In the genomic region with DNA sequence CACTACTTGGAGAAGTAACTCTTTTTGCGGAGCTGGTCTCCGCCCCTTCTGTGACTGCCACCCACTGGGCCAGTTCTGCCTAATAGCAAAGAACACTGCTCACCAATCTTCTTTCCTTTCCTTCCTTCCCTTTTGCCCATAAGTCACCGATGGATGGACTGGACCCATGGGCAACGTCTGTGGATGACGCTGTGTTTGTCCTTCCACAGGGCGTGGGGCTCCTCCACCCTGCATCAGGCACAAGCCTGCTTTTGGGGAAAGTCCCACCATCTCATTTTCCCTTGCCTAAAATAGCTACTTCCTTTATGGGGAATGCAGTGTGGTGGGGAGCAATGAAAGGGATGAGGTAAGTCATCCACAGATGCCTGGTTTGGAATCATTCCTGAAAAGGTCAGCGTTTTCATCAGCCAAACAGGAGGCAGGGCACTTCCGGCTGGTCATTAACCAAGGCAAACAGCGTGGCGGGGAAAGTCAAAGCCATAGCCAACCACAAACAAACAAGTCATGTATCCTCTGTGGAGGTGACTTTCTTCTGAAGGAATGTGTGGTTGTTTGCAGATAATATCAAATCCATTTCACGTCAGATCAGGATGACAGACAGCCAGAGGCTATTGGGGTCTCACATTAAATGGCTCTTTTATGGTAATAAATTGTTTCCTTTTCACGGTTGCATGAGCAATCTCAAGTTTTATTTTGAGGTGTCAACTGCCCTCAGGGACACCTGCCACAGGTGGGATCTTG, we compare ENCODE assay signal across 9 cellular contexts. TPM values are rescaled to one million over a fixed set of nuclear protein-coding genes. Genes with fewer than 3 reads are reported as not detected.
DNase-seq lines count a peak whose midpoint lies in the region; ATAC-seq and TF ChIP-seq lines count a peak whose summit lies in the region.
"Had no signal": no experiment of that assay in that cellular context is flagged by ENCODE, and none has a peak within 500 bp of the region (broad histone marks: within the 10 kb centered on the region; RNA-seq: fewer than 3 reads in every experiment).

No MANE protein-coding gene starts in this region.

- H3K4me3 ChIP-seq in astrocyte of the spinal cord (ENCODE audit: low read depth, low read length) (no peak overlapping the region), liver (ENCODE audit: low read depth in 1 of 3, low read length in 3 of 3) (no peak overlapping the region)

- TF ChIP-seq RAD21 in liver (IDR thresholded peaks at IDR 0.05), result peak; percentile 45 to 55

- ATAC-seq in GM21526 (IDR thresholded peaks at IDR 0.05; ENCODE audit: low FRiP score, unreplicated experiment) (no peak), GM18519 (IDR thresholded peaks at IDR 0.05; ENCODE audit: low FRiP score, unreplicated experiment) (no peak)

- peak overlapping the region; percentile 84 to 95 for H3K27ac ChIP-seq in liver (ENCODE audit: low read depth in 1 of 2, low read length in 2 of 2)

- 34% methylated on average over 12 of the region's 12 CpGs for WGBS in liver

- in situ Hi-C loops in astrocyte of the spinal cord (cut with HindIII; ENCODE audit: low sequenced_read_pairs), result no loop called here

- peaks cover 10 to 34% (median 19%) of the 10 kb centered on the region in 4 donors for H3K4me1 ChIP-seq in liver (ENCODE audit: control insufficient read depth in 4 of 4, insufficient read depth in 4 of 4, low read length in 3 of 4)

- DNase-seq in A172 (ENCODE audit: low spot score) (peak; percentile 96), HS-5 (ENCODE audit: low read depth) (peak; percentile 93), astrocyte of the spinal cord (ENCODE audit: low read depth, low spot score) (peak; percentile 93), NCI-H2081 (lab: John Stamatoyannopoulos, UW) (no peak), NCI-H345 treated with DMSO at 0.1 percent for 48 hours (lab: John Stamatoyannopoulos, UW; ENCODE audit: unreplicated experiment) (no peak)
- DNase-seq: activated CD4-positive, CD25-positive, alpha-beta regulatory T cell treated with anti-CD3 and anti-CD28 coated beads, Interleukin-2, amount 50 U/mL, for 72 hours had no signal

- peak; percentile 9 for TF ChIP-seq CTCF in astrocyte of the spinal cord (IDR thresholded peaks at IDR 0.05; ENCODE audit: low read depth, low read length)
- no peak for TF ChIP-seq CTCF in liver (IDR thresholded peaks at IDR 0.05; ENCODE audit: low read depth, low read length, missing input control)

- no peaks in the 10 kb centered on the region for H3K9me3 ChIP-seq in liver (ENCODE audit: control insufficient read depth in 4 of 4, low read length in 3 of 4)

- H3K36me3 ChIP-seq in liver (ENCODE audit: control insufficient read depth in 4 of 4, insufficient read depth in 3 of 4, low read depth in 1 of 4, low read length in 3 of 4), result no peaks in the 10 kb centered on the region

- no peaks in the 10 kb centered on the region for H3K27me3 ChIP-seq in liver (ENCODE audit: control insufficient read depth in 4 of 4, insufficient read depth in 4 of 4, low read length in 3 of 4)

- H3K9ac ChIP-seq in liver (ENCODE audit: low read depth in 1 of 2, low read length in 2 of 2), result peak overlapping the region in 1 of 2 donors; percentile 77

TF ChIP-seq in liver, 16 proteins besides CTCF, POLR2A, EP300 and RAD21:
- TF ChIP-seq JUND (IDR thresholded peaks at IDR 0.05) (peak; percentile 88 to 92), SP1 (IDR thresholded peaks at IDR 0.05) (peak; percentile 87), GABPA (IDR thresholded peaks at IDR 0.05 in 1 of 2, conservative IDR thresholded peaks at IDR 0.05 in 1 of 2) (peak; percentile 59 to 86), ZBTB33 (IDR thresholded peaks at IDR 0.05) (peak; percentile 75), RXRA (IDR thresholded peaks at IDR 0.05) (peak; percentile 82 to 92), NR2F2 (IDR thresholded peaks at IDR 0.05) (peak; percentile 56), ATF3 (IDR thresholded peaks at IDR 0.05) (peak; percentile 79), FOXA2 (IDR thresholded peaks at IDR 0.05) (peak; percentile 81), REST (IDR thresholded peaks at IDR 0.05) (peak; percentile 73), HNF4G (IDR thresholded peaks at IDR 0.05) (peak; percentile 44), HNF4A (conservative IDR thresholded peaks at IDR 0.05) (peak; percentile 67 to 78), EGR1 (IDR thresholded peaks at IDR 0.05; ENCODE audit: low read depth in 2 of 2) (peak in 1 of 2 donors; percentile 41), FOXA1 (IDR thresholded peaks at IDR 0.05) (peak; percentile 38), YY1 (IDR thresholded peaks at IDR 0.05) (peak; percentile 90), TAF1 (conservative IDR thresholded peaks at IDR 0.05) (no peak)
- TF ChIP-seq, protein P1, sequence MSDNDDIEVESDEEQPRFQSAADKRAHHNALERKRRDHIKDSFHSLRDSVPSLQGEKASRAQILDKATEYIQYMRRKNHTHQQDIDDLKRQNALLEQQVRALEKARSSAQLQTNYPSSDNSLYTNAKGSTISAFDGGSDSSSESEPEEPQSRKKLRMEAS (IDR thresholded peaks at IDR 0.05), result peak; percentile 87

RNA-seq across cellular contexts. Expression of gene MED9, which starts 30.7 kb away (rescaled TPM):
- 6.4 and 9.9 TPM in 2 replicates for total RNA-seq in A172 (2014; rRNA removed; shearing (Covaris generic))
- total RNA-seq in liver, result 1 to 10 TPM; 8.4 to 9.2 TPM
- polyA plus RNA-seq in liver, result 10 to 100 TPM in 1 of 2 donors, 1 to 10 TPM in 1; 6.4 to 12.5 TPM

RNA-seq across cellular contexts. Expression of gene RASD1, which starts 50.1 kb away (rescaled TPM):
- not detected in 2 replicates for total RNA-seq in A172 (2014; rRNA removed; shearing (Covaris generic))
- total RNA-seq in liver, result 1 to 10 TPM in 1 of 2 donors, under 1 TPM in 1; 0.89 to 5.5 TPM
- 10 to 100 TPM; 23.8 to 46.7 TPM for polyA plus RNA-seq in liver

Comparison
In these comparisons a context has a peak if more than half of its experiments do, and no peak if none do; other contexts are left out.
1. DNase-seq: peak in A172 (single experiment), HS-5 (single experiment) and astrocyte of the spinal cord (single experiment); none in NCI-H2081 (0 of 2) and NCI-H345 treated with DMSO at 0.1 percent for 48 hours (single experiment).